ENCODE assay signal across 8 cellular contexts in genomic region chr3:102180291-102180931, GRCh38.
A peak's percentile ranks its signal among the peaks of the same experiment; 100 is the strongest.
DNase-seq lines count a peak whose midpoint lies in the region; ATAC-seq and TF ChIP-seq lines count a peak whose summit lies in the region.

No MANE protein-coding gene starts in this region.

- no peaks in the 10 kb centered on the region for H4K20me1 ChIP-seq in BLaER1 treated with 17β-estradiol and CSF1 and Interleukin-3, amounts not matched to agents 10 nM and 100 nM

- peak overlapping the region in 8 of 11 experiments; percentile 1 to 62 (median 28); a peak in 11 of 22 replicates for H3K4me2 ChIP-seq in BLaER1 treated with 17β-estradiol and CSF1 and Interleukin-3, amounts not matched to agents 10 nM and 100 nM

- peaks cover 0 to 5% (median 0%) of the 10 kb centered on the region in 11 experiments; a peak in 1 of 22 replicates for H3K9me3 ChIP-seq in BLaER1 treated with 17β-estradiol and CSF1 and Interleukin-3, amounts not matched to agents 10 nM and 100 nM (replicated peaks in 1 of 11)

- no peaks in the 10 kb centered on the region for H3K27me3 ChIP-seq in BLaER1 treated with 17β-estradiol and CSF1 and Interleukin-3, amounts not matched to agents 10 nM and 100 nM

- TF ChIP-seq CTCF in VCaP (conservative IDR thresholded peaks at IDR 0.05): no peak
- no peak for TF ChIP-seq CTCF in GM10266 (IDR thresholded peaks at IDR 0.05; ENCODE audit: control insufficient read depth, insufficient read depth, low read depth, missing control alignments)

- DNase-seq in left colon (no peak), GM10266 (ENCODE audit: extremely low spot score) (no peak), ecto neural progenitor cell (ENCODE audit: low spot score) (no peak), NCI-H510A treated with DMSO at 0.1 percent for 48 hours (lab: John Stamatoyannopoulos, UW) (no peak), HCEC 1CT (no peak)

- H3K9ac ChIP-seq in BLaER1 treated with 17β-estradiol and CSF1 and Interleukin-3, amounts not matched to agents 10 nM and 100 nM: no peak overlapping the region

- H3K4me3 ChIP-seq in BLaER1 treated with 17β-estradiol and CSF1 and Interleukin-3, amounts not matched to agents 10 nM and 100 nM: no peak overlapping the region

- no peak overlapping the region for H3K27ac ChIP-seq in BLaER1 treated with 17β-estradiol and CSF1 and Interleukin-3, amounts not matched to agents 10 nM and 100 nM
- H3K27ac ChIP-seq in VCaP: peak overlapping the region; percentile 87

- H3K4me1 ChIP-seq in BLaER1 treated with 17β-estradiol and CSF1 and Interleukin-3, amounts not matched to agents 10 nM and 100 nM: peaks cover 14 to 63% (median 35%) of the 10 kb centered on the region in 10 experiments

- peak; percentile 31 for ATAC-seq in HG02759 (IDR thresholded peaks at IDR 0.05; ENCODE audit: unreplicated experiment)
- peak; percentile 46 for ATAC-seq in left colon

- H3K36me3 ChIP-seq in BLaER1 treated with 17β-estradiol and CSF1 and Interleukin-3, amounts not matched to agents 10 nM and 100 nM: no peaks in the 10 kb centered on the region

- intact Hi-C loops in left colon (cut with DNase I, micrococcal nuclease): no loop called here
